Comparison of ENCODE assay signal across 8 cellular contexts in genomic region chr2:27583390-27583915, GRCh38. TPM values are rescaled to one million over a fixed set of nuclear protein-coding genes. Genes with fewer than 3 reads are reported as not detected.
DNase-seq lines count a peak whose midpoint lies in the region; ATAC-seq, FAIRE-seq and TF ChIP-seq lines count a peak whose summit lies in the region.

No MANE protein-coding gene starts in this region.

- H3K27ac ChIP-seq in colonic mucosa (peak overlapping the region; percentile 41), muscle layer of colon (ENCODE audit: low read depth, low read length) (peak overlapping the region; percentile 78)

- DNase-seq in GM12891 (ENCODE audit: insufficient read length, low spot score), result no peak
- DNase-seq in NB4 (ENCODE audit: low read depth), result peak; percentile 56
- no peak for DNase-seq in colonic mucosa
- no peak for DNase-seq in hypothalamus (lab: John Stamatoyannopoulos, UW)
- DNase-seq in OCI-M2 (lab: John Stamatoyannopoulos, UW; ENCODE audit: unreplicated experiment), result no peak
- no peak for DNase-seq in NCI-H1105 treated with DMSO at 0.1 percent for 48 hours (lab: John Stamatoyannopoulos, UW)

- intact Hi-C loops in colonic mucosa (cut with DNase I), result no loop called here

- no peaks in the 10 kb centered on the region for H3K4me1 ChIP-seq in colonic mucosa
- H3K4me1 ChIP-seq in muscle layer of colon (ENCODE audit: insufficient read depth, low read length), result peaks cover 21% of the 10 kb centered on the region

- H3K27me3 ChIP-seq in colonic mucosa, result no peaks in the 10 kb centered on the region
- H3K27me3 ChIP-seq in muscle layer of colon (ENCODE audit: control insufficient read depth in 1 of 2, insufficient read depth in 2 of 2, low read length in 2 of 2), result no peaks in the 10 kb centered on the region

- no peak for TF ChIP-seq CTCF in NB4 (IDR thresholded peaks at IDR 0.05; ENCODE audit: low read depth, low read length)
- no peak for TF ChIP-seq CTCF in colonic mucosa (IDR thresholded peaks at IDR 0.05)

- FAIRE-seq in GM12891 (lab: Jason Lieb, UNC), result peak; percentile 41

- TF ChIP-seq POLR2A in GM12891 (IDR thresholded peaks at IDR 0.05; ENCODE audit: low read depth, low read length) (no peak), NB4 (IDR thresholded peaks at IDR 0.05; ENCODE audit: extremely low read depth, insufficient read length) (no peak)

- H3K9ac ChIP-seq in colonic mucosa (ENCODE audit: low read depth in 2 of 2, low read length in 2 of 2) (peak overlapping the region; percentile 44 to 84), muscle layer of colon (ENCODE audit: low read length) (peak overlapping the region; percentile 97)

- no peaks in the 10 kb centered on the region for H3K9me3 ChIP-seq in colonic mucosa
- H3K9me3 ChIP-seq in muscle layer of colon (ENCODE audit: low read length), result no peaks in the 10 kb centered on the region

- ATAC-seq in GM21529 (IDR thresholded peaks at IDR 0.05; ENCODE audit: unreplicated experiment), result no peak

- peak overlapping the region; percentile 90 for H3K4me3 ChIP-seq in NB4 (ENCODE audit: low read depth, low read length)
- peak overlapping the region; percentile 58 for H3K4me3 ChIP-seq in colonic mucosa
- peak overlapping the region; percentile 75 to 84 for H3K4me3 ChIP-seq in muscle layer of colon (ENCODE audit: low read depth in 1 of 2, low read length in 2 of 2)

- H3K36me3 ChIP-seq in colonic mucosa (no peaks in the 10 kb centered on the region), muscle layer of colon (ENCODE audit: insufficient read depth, low read length) (no peaks in the 10 kb centered on the region)

TF ChIP-seq in GM12891, 5 proteins besides CTCF, POLR2A, EP300 and RAD21:
- no peak for TF ChIP-seq PAX5 (IDR thresholded peaks at IDR 0.05; ENCODE audit: insufficient read depth, low read length, severe bottlenecking)
- no peak for TF ChIP-seq SPI1 (IDR thresholded peaks at IDR 0.05; ENCODE audit: low read depth, low read length)
- TF ChIP-seq POLR2AphosphoS5 (IDR thresholded peaks at IDR 0.05; ENCODE audit: low read depth, low read length), result no peak
- TF ChIP-seq POU2F2 (IDR thresholded peaks at IDR 0.05; ENCODE audit: low read depth, low read length), result no peak
- TF ChIP-seq TAF1 (IDR thresholded peaks at IDR 0.05; ENCODE audit: low read depth, low read length), result no peak

RNA-seq across cellular contexts. Expression of gene ZNF512, which starts 0.6 kb away (rescaled TPM):
- 22.3 TPM for polyA plus RNA-seq in GM12891 (2012; ENCODE audit: low read depth, missing spikeins)
- total RNA-seq in colonic mucosa, result 10 to 100 TPM; 13.8 to 14.6 TPM

RNA-seq across cellular contexts. Expression of gene CCDC121, which starts 45.4 kb away (rescaled TPM):
- 0.49 TPM for polyA plus RNA-seq in GM12891 (2012; ENCODE audit: low read depth, missing spikeins)
- 1 to 10 TPM; 2.8 to 2.9 TPM for total RNA-seq in colonic mucosa

RNA-seq across cellular contexts. Expression of gene GPN1, which starts 45.4 kb away (rescaled TPM):
- polyA plus RNA-seq in GM12891 (2012; ENCODE audit: low read depth, missing spikeins), result 38.1 TPM
- total RNA-seq in colonic mucosa, result 10 to 100 TPM; 23.4 to 27.6 TPM
